8 cellular contexts compared by ENCODE assay signal in the genomic region with DNA sequence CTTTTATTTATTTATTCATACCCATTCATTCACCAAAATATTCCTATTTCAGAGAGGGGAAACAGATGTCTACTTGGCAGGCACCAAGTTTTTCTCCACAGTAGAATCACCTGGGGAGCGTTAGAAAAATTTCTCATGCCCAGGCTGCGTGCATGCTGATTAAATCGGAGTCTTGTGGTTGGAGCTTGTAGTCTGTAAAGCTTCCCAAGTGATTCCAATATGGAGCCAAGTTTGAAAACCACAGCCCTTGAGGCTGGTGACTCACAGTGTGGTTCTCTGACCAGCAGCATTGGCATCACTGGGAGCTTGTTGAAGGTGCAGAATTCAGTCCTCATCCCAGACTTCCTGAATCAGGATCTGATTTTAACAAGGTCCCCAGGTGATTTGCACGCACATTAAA. TPM values are rescaled to one million over a fixed set of nuclear protein-coding genes. Genes with fewer than 3 reads are reported as not detected.
DNase-seq lines count a peak whose midpoint lies in the region; ATAC-seq and TF ChIP-seq lines count a peak whose summit lies in the region.

No MANE protein-coding gene starts in this region.

- H4K20me1 ChIP-seq in GM23338 (replicated peaks; ENCODE audit: insufficient read depth), result no peaks in the 10 kb centered on the region

- peaks cover 31% of the 10 kb centered on the region for H3K4me1 Mint-ChIP-seq in GM23338

- peaks cover 18% of the 10 kb centered on the region for H3K4me1 ChIP-seq in GM23338 (ENCODE audit: insufficient read depth)
- peaks cover 43% of the 10 kb centered on the region for H3K4me1 ChIP-seq in skeletal muscle satellite cell (ENCODE audit: control insufficient read depth, insufficient read depth, low read length)
- H3K4me1 ChIP-seq in ascending aorta, result no peaks in the 10 kb centered on the region

- no peaks in the 10 kb centered on the region for H3K9me3 ChIP-seq in skeletal muscle satellite cell (replicated peaks; ENCODE audit: low read length)
- H3K9me3 ChIP-seq in ascending aorta, result no peaks in the 10 kb centered on the region

- DNase-seq in GM23338 (ENCODE audit: low spot score), result no peak
- DNase-seq in SW480 (ENCODE audit: low spot score), result peak; percentile 76
- DNase-seq in foreskin fibroblast, result peak; percentile 94 to 97
- DNase-seq in UCSD-AML1 (lab: John Stamatoyannopoulos, UW; ENCODE audit: unreplicated experiment), result no peak
- no peak for DNase-seq in stimulated activated CD4-positive, alpha-beta T cell treated with anti-CD3 and anti-CD28 coated beads, Interleukin-15, amount 100 ng/mL, for 24 hours
- no peak for DNase-seq in ascending aorta (ENCODE audit: low spot score in 2 of 2)

- intact Hi-C loops in ascending aorta (cut with DNase I), result no loop called here

- H3K27me3 Mint-ChIP-seq in GM23338 (ENCODE audit: insufficient read depth, low read depth, poor library complexity), result peaks cover 7% of the 10 kb centered on the region

- H3K36me3 ChIP-seq in GM23338 (ENCODE audit: insufficient read depth) (no peaks in the 10 kb centered on the region), skeletal muscle satellite cell (ENCODE audit: insufficient read depth, low read length) (no peaks in the 10 kb centered on the region), ascending aorta (peaks cover 0 to 7% of the 10 kb centered on the region in 2 donors)

- H3F3A ChIP-seq in GM23338 (replicated peaks; ENCODE audit: low read depth), result no peaks in the 10 kb centered on the region

- H2AFZ ChIP-seq in GM23338, result no peak overlapping the region

- no peaks in the 10 kb centered on the region for H3K9me2 ChIP-seq in GM23338 (ENCODE audit: insufficient read depth)

- TF ChIP-seq CTCF in GM23338 (conservative IDR thresholded peaks at IDR 0.05; ENCODE audit: low read depth in 2 of 2) (no peak), foreskin fibroblast (IDR thresholded peaks at IDR 0.05; ENCODE audit: low read depth, low read length) (no peak), ascending aorta (IDR thresholded peaks at IDR 0.05) (no peak)

- no peaks in the 10 kb centered on the region for H3K79me2 ChIP-seq in GM23338 (replicated peaks; ENCODE audit: insufficient read depth)

- no peaks in the 10 kb centered on the region for H3K36me3 Mint-ChIP-seq in GM23338 (ENCODE audit: low read depth)

- H3K4me3 ChIP-seq in GM23338 (no peak overlapping the region), foreskin fibroblast (ENCODE audit: low read depth in 1 of 2, low read length in 2 of 2) (no peak overlapping the region), skeletal muscle satellite cell (ENCODE audit: low read length) (no peak overlapping the region), ascending aorta (no peak overlapping the region)

- H3K9me3 Mint-ChIP-seq in GM23338, result no peaks in the 10 kb centered on the region

- peak overlapping the region; percentile 43 for H3K9ac ChIP-seq in skeletal muscle satellite cell (ENCODE audit: low read depth, low read length)

- no peak overlapping the region for H3K4me3 Mint-ChIP-seq in GM23338

- H3K27me3 ChIP-seq in GM23338 (ENCODE audit: insufficient read depth) (no peaks in the 10 kb centered on the region), skeletal muscle satellite cell (ENCODE audit: control insufficient read depth, insufficient read depth, low read length) (no peaks in the 10 kb centered on the region), ascending aorta (no peaks in the 10 kb centered on the region)

- ATAC-seq in GM23338 (no peak), GM18519 (IDR thresholded peaks at IDR 0.05; ENCODE audit: low FRiP score, unreplicated experiment) (no peak)

- no peak overlapping the region for H3K4me2 ChIP-seq in GM23338
- H3K4me2 ChIP-seq in skeletal muscle satellite cell (ENCODE audit: low read length), result peak overlapping the region; percentile 42

- H3K27ac ChIP-seq in GM23338 (ENCODE audit: low read depth) (peak overlapping the region; percentile 33; the same call in 1 of the 2 replicates), ascending aorta (peak overlapping the region in 1 of 2 donors; percentile 27)

- H3K27ac Mint-ChIP-seq in GM23338, result no peak overlapping the region

TF ChIP-seq in GM23338, 12 proteins besides CTCF, POLR2A, EP300 and RAD21 (continues in another document):
- TF ChIP-seq, protein P1, sequence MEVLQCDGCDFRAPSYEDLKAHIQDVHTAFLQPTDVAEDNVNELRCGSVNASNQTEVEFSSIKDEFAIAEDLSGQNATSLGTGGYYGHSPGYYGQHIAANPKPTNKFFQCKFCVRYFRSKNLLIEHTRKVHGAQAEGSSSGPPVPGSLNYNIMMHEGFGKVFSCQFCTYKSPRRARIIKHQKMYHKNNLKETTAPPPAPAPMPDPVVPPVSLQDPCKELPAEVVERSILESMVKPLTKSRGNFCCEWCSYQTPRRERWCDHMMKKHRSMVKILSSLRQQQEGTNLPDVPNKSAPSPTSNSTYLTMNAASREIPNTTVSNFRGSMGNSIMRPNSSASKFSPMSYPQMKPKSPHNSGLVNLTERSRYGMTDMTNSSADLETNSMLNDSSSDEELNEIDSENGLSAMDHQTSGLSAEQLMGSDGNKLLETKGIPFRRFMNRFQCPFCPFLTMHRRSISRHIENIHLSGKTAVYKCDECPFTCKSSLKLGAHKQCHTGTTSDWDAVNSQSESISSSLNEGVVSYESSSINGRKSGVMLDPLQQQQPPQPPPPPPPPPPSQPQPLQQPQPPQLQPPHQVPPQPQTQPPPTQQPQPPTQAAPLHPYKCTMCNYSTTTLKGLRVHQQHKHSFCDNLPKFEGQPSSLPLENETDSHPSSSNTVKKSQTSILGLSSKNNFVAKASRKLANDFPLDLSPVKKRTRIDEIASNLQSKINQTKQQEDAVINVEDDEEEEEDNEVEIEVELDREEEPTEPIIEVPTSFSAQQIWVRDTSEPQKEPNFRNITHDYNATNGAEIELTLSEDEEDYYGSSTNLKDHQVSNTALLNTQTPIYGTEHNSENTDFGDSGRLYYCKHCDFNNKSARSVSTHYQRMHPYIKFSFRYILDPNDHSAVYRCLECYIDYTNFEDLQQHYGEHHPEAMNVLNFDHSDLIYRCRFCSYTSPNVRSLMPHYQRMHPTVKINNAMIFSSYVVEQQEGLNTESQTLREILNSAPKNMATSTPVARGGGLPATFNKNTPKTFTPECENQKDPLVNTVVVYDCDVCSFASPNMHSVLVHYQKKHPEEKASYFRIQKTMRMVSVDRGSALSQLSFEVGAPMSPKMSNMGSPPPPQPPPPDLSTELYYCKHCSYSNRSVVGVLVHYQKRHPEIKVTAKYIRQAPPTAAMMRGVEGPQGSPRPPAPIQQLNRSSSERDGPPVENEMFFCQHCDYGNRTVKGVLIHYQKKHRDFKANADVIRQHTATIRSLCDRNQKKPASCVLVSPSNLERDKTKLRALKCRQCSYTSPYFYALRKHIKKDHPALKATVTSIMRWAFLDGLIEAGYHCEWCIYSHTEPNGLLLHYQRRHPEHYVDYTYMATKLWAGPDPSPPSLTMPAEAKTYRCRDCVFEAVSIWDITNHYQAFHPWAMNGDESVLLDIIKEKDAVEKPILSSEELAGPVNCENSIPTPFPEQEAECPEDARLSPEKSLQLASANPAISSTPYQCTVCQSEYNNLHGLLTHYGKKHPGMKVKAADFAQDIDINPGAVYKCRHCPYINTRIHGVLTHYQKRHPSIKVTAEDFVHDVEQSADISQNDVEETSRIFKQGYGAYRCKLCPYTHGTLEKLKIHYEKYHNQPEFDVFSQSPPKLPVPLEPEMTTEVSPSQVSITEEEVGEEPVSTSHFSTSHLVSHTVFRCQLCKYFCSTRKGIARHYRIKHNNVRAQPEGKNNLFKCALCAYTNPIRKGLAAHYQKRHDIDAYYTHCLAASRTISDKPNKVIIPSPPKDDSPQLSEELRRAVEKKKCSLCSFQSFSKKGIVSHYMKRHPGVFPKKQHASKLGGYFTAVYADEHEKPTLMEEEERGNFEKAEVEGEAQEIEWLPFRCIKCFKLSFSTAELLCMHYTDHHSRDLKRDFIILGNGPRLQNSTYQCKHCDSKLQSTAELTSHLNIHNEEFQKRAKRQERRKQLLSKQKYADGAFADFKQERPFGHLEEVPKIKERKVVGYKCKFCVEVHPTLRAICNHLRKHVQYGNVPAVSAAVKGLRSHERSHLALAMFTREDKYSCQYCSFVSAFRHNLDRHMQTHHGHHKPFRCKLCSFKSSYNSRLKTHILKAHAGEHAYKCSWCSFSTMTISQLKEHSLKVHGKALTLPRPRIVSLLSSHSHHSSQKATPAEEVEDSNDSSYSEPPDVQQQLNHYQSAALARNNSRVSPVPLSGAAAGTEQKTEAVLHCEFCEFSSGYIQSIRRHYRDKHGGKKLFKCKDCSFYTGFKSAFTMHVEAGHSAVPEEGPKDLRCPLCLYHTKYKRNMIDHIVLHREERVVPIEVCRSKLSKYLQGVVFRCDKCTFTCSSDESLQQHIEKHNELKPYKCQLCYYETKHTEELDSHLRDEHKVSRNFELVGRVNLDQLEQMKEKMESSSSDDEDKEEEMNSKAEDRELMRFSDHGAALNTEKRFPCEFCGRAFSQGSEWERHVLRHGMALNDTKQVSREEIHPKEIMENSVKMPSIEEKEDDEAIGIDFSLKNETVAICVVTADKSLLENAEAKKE (CRISPR knock-in tag; IDR thresholded peaks at IDR 0.05), result no peak
- TF ChIP-seq EZH2 (IDR thresholded peaks at IDR 0.05; ENCODE audit: low read depth, unreplicated experiment) (no peak), ZNF331 (CRISPR knock-in tag; IDR thresholded peaks at IDR 0.05; ENCODE audit: low read depth) (no peak), NANOG (IDR thresholded peaks at IDR 0.05; ENCODE audit: borderline replicate concordance) (no peak), POLR2AphosphoS5 (IDR thresholded peaks at IDR 0.05; ENCODE audit: low read depth) (no peak), STAT1 (IDR thresholded peaks at IDR 0.05; ENCODE audit: unreplicated experiment) (no peak), ZNF114 (CRISPR knock-in tag; IDR thresholded peaks at IDR 0.05) (no peak), JUNB (IDR thresholded peaks at IDR 0.05; ENCODE audit: unreplicated experiment) (no peak)
- TF ChIP-seq, protein P2, sequence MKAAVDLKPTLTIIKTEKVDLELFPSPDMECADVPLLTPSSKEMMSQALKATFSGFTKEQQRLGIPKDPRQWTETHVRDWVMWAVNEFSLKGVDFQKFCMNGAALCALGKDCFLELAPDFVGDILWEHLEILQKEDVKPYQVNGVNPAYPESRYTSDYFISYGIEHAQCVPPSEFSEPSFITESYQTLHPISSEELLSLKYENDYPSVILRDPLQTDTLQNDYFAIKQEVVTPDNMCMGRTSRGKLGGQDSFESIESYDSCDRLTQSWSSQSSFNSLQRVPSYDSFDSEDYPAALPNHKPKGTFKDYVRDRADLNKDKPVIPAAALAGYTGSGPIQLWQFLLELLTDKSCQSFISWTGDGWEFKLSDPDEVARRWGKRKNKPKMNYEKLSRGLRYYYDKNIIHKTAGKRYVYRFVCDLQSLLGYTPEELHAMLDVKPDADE (IDR thresholded peaks at IDR 0.05), result no peak

RNA-seq across cellular contexts. Expression of a gene that starts 49.7 kb away (rescaled TPM):
- 153 and 222 TPM in 2 replicates for total RNA-seq in GM23338 (2014; rRNA removed; shearing (Covaris generic))
- polyA plus RNA-seq in GM23338 (2016; fragmentation: Nextera tagmentation; extraction: Ambion mirVana), result 161 and 172 TPM in 2 replicates
- 48.9 and 62.9 TPM in 2 replicates for total RNA-seq in skeletal muscle satellite cell (2012; rRNA removed)
- 30.7 TPM for total RNA-seq in ascending aorta

RNA-seq across cellular contexts. Expression of a gene that starts 51.2 kb away (rescaled TPM):
- total RNA-seq in GM23338 (2014; rRNA removed; shearing (Covaris generic)), result 6.5 and 9.1 TPM in 2 replicates
- 6.4 and 7.0 TPM in 2 replicates for polyA plus RNA-seq in GM23338 (2016; fragmentation: Nextera tagmentation; extraction: Ambion mirVana)
- total RNA-seq in skeletal muscle satellite cell (2012; rRNA removed), result 22.1 and 25.3 TPM in 2 replicates
- total RNA-seq in ascending aorta, result 14.8 TPM

Comparison
In these comparisons a context has a peak if more than half of its experiments do, and no peak if none do; other contexts are left out.
1. DNase-seq: peak in SW480 (single experiment) and foreskin fibroblast (2 of 2); none in GM23338 (single experiment), UCSD-AML1 (single experiment), stimulated activated CD4-positive, alpha-beta T cell treated with anti-CD3 and anti-CD28 coated beads, Interleukin-15, amount 100 ng/mL, for 24 hours (single experiment) and ascending aorta (0 of 2).